Comparison of ENCODE assay signal across 10 cellular contexts in the genomic region with DNA sequence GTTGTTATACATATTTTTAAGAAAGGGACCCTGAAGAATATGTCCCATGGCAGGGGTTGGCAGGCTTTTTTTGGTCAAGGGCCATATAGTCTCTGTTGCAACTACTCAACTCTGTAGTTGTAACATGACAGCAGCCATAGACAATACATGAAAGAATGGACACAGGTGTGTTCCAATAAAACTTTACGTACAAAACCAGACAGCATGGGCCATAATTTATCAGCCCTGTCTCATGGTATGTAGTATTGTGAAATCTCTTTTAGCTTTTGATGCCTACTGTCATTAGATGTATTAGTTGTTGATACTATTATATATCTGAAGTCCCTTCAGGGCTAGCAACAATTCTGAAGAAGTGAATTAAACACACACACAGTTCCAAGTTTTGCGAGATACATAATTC.
"Had no signal": no experiment of that assay in that cellular context is flagged by ENCODE, and none has a peak within 500 bp of the region (broad histone marks: within the 10 kb centered on the region; RNA-seq: fewer than 3 reads in every experiment).

No MANE protein-coding gene starts in this region.

- ATAC-seq: activated CD8-positive, alpha-beta memory T cell treated with anti-CD3 and anti-CD28 coated beads, Interleukin-2, amount 10 ng/mL, durations not matched to agents 7 days and 5 days; pancreas; stimulated activated naive CD8-positive, alpha-beta T cell treated with anti-CD3 and anti-CD28 coated beads, Interleukin-15, amount 100 ng/mL, for 72 hours had no signal

- FAIRE-seq: kidney, pancreas had no signal

- H3K27me3 ChIP-seq: pancreas had no signal

- H3K9me3 ChIP-seq: pancreas, thoracic aorta had no signal

- DNase-seq: activated CD8-positive, alpha-beta memory T cell treated with anti-CD3 and anti-CD28 coated beads, Interleukin-2, amount 10 ng/mL, durations not matched to agents 7 days and 5 days; activated gamma-delta T cell treated with Interleukin-2 at 50 U/mL for 16 hours; activated naive CD8-positive, alpha-beta T cell treated with anti-CD3 and anti-CD28 coated beads for 36 hours; activated T-cell treated with anti-CD3 and anti-CD28 coated beads, Interleukin-2, amount 50 U/mL, for 48 hours; anterior cingulate cortex; kidney; pancreas; stimulated activated CD4-positive, alpha-beta T cell treated with anti-CD3 and anti-CD28 coated beads, Interleukin-4, amount 100 ng/mL, for 4 hours; stimulated activated naive CD8-positive, alpha-beta T cell treated with anti-CD3 and anti-CD28 coated beads, Interleukin-15, amount 100 ng/mL, for 72 hours had no signal
